ENCODE assay signal across 9 cellular contexts in genomic region chr1:160494620-160495019, GRCh38. TPM values are rescaled to one million over a fixed set of nuclear protein-coding genes. Genes with fewer than 3 reads are reported as not detected.
DNase-seq lines count a peak whose midpoint lies in the region; ATAC-seq, FAIRE-seq and TF ChIP-seq lines count a peak whose summit lies in the region.
"Had no signal": no experiment of that assay in that cellular context is flagged by ENCODE, and none has a peak within 500 bp of the region (broad histone marks: within the 10 kb centered on the region; RNA-seq: fewer than 3 reads in every experiment).

No MANE protein-coding gene starts in this region.

- H3K9me3 ChIP-seq in DND-41 (ENCODE audit: insufficient read depth, low read length, severe bottlenecking) (peaks cover 8% of the 10 kb centered on the region), Karpas-422 (ENCODE audit: low read length) (peaks cover 11% of the 10 kb centered on the region), GM12878 (replicated peaks; ENCODE audit: control insufficient read depth, insufficient read depth, low read length) (peaks cover 12% of the 10 kb centered on the region)

- ATAC-seq in DND-41 (ENCODE audit: insufficient read depth, low read depth) (no peak), GM12878 (no peak), HG02973 (IDR thresholded peaks at IDR 0.05; ENCODE audit: unreplicated experiment) (no peak), HG02623 (IDR thresholded peaks at IDR 0.05; ENCODE audit: unreplicated experiment) (no peak)
- ATAC-seq: right cardiac atrium had no signal

- H3K27me3 ChIP-seq in DND-41 (ENCODE audit: insufficient read depth, low read length, poor library complexity), result no peaks in the 10 kb centered on the region
- H3K27me3 ChIP-seq in Karpas-422 (ENCODE audit: low read length), result no peaks in the 10 kb centered on the region
- no peaks in the 10 kb centered on the region for H3K27me3 ChIP-seq in GM12878 (replicated peaks in 1 of 2; ENCODE audit: control insufficient read depth in 2 of 2, insufficient read depth in 2 of 2, low read length in 1 of 2)

- H3K79me2 ChIP-seq in DND-41 (ENCODE audit: insufficient read depth, low read length), result no peaks in the 10 kb centered on the region
- H3K79me2 ChIP-seq in Karpas-422 (ENCODE audit: low read length), result 0 out of 2 replicates have a peak, but pooled peaks cover under 1% of the 10 kb centered on the region
- no peaks in the 10 kb centered on the region; the same call in none of the 2 replicates for H3K79me2 ChIP-seq in GM12878 (ENCODE audit: control insufficient read depth, insufficient read depth, low read length)

- TF ChIP-seq RAD21 in GM12878 (IDR thresholded peaks at IDR 0.05; ENCODE audit: insufficient read depth, low read depth, low read length), result no peak

- H3K4me2 ChIP-seq in DND-41 (ENCODE audit: insufficient read depth, low read length) (no peak overlapping the region), Karpas-422 (ENCODE audit: low read depth, low read length, poor library complexity, severe bottlenecking) (no peak overlapping the region), GM12878 (ENCODE audit: control insufficient read depth, insufficient read depth) (no peak overlapping the region)

- H3K9me3 Mint-ChIP-seq in neural crest cell, result peaks cover 8% of the 10 kb centered on the region

- TF ChIP-seq CTCF in DND-41 (IDR thresholded peaks at IDR 0.05; ENCODE audit: borderline replicate concordance, extremely low read depth, low read length, poor library complexity, severe bottlenecking), result peak; percentile 53
- 0 out of 6 replicates have a peak, but pooled peaks of 2 of the 3 experiments have one; percentile 13 to 14 for TF ChIP-seq CTCF in GM12878 (IDR thresholded peaks at IDR 0.05 in 2 of 3, conservative IDR thresholded peaks at IDR 0.05 in 1 of 3; ENCODE audit: control insufficient read depth in 2 of 3, extremely low read depth in 1 of 3, insufficient read depth in 1 of 3, low read depth in 3 of 3, low read length in 3 of 3)
- TF ChIP-seq CTCF in neural crest cell (conservative IDR thresholded peaks at IDR 0.05), result peak; percentile 45

- H3K27ac ChIP-seq in DND-41 (ENCODE audit: low read length), result no peak overlapping the region
- H3K27ac ChIP-seq in Karpas-422 (ENCODE audit: low read length), result peak overlapping the region; percentile 29; the same call in 1 of the 2 replicates
- no peak overlapping the region for H3K27ac ChIP-seq in GM12878 (ENCODE audit: control insufficient read depth, insufficient read depth)

- no peak for TF ChIP-seq EP300 in GM12878 (IDR thresholded peaks at IDR 0.05; ENCODE audit: borderline replicate concordance in 1 of 2, control insufficient read depth in 1 of 2, low read depth in 2 of 2, low read length in 2 of 2)

- CTCF ChIA-PET in GM12878 (lab: Yijun Ruan, JAX), result no interaction called here

- no peaks in the 10 kb centered on the region for H3K4me1 ChIP-seq in DND-41 (ENCODE audit: insufficient read depth, low read length)
- peaks cover 44% of the 10 kb centered on the region for H3K4me1 ChIP-seq in Karpas-422 (ENCODE audit: low read length)
- peaks cover 3% of the 10 kb centered on the region for H3K4me1 ChIP-seq in GM12878 (ENCODE audit: control insufficient read depth, insufficient read depth, low read length)

- no peaks in the 10 kb centered on the region for H3K4me1 Mint-ChIP-seq in neural crest cell

- H3K4me3 Mint-ChIP-seq in neural crest cell, result no peak overlapping the region

- POLR2A ChIA-PET in GM12878 (lab: Charles Lee), result no interaction called here

- intact Hi-C loops in GM12878 (cut with micrococcal nuclease; ENCODE audit: unreplicated experiment), result no loop called here

- no peak overlapping the region for H3K9ac ChIP-seq in DND-41 (ENCODE audit: low read depth, low read length)
- H3K9ac ChIP-seq in Karpas-422 (ENCODE audit: low read length), result no peak overlapping the region
- H3K9ac ChIP-seq in GM12878 (ENCODE audit: control insufficient read depth, insufficient read depth, low read length), result no peak overlapping the region

- no peaks in the 10 kb centered on the region for H3K36me3 ChIP-seq in DND-41 (ENCODE audit: insufficient read depth, low read length)
- H3K36me3 ChIP-seq in Karpas-422 (ENCODE audit: insufficient read depth, low read length), result peaks cover 15% of the 10 kb centered on the region
- peaks cover 6 to 35% of the 10 kb centered on the region in 2 experiments for H3K36me3 ChIP-seq in GM12878 (ENCODE audit: control insufficient read depth in 2 of 2, insufficient read depth in 2 of 2, low read length in 1 of 2)

- peaks cover 4% of the 10 kb centered on the region for H3K36me3 Mint-ChIP-seq in neural crest cell (ENCODE audit: low read depth)

- no peak overlapping the region for H3K27ac Mint-ChIP-seq in neural crest cell (ENCODE audit: unreplicated experiment)

- no peaks in the 10 kb centered on the region for H3K9me2 ChIP-seq in Karpas-422 (replicated peaks; ENCODE audit: insufficient read depth, low read length)

- no peak for TF ChIP-seq POLR2A in GM12878 (IDR thresholded peaks at IDR 0.05; ENCODE audit: low read depth, low read length)

- no TSS peak for BruUV-seq in GM12878 (replicated peaks; lab: Mats Ljungman, UMichigan)

- WGBS in GM12878 (ENCODE audit: insufficient coverage, insufficient replicate concordance, low lambda C conversion rate, missing lambda C conversion rate), result 100% methylated on average over 3 of the region's 3 CpGs

- SMC1A ChIA-PET in GM12878 (lab: Charles Lee; ENCODE audit: uncharacterized antibody, unreplicated experiment), result no interaction called here

- RAD21 ChIA-PET in GM12878 (lab: Charles Lee; ENCODE audit: unreplicated experiment), result no interaction called here

- H3K27me3 Mint-ChIP-seq in neural crest cell (ENCODE audit: low read depth), result peaks cover 7% of the 10 kb centered on the region

- no peak for DNase-seq in DND-41
- DNase-seq in Karpas-422, result peak; percentile 64
- DNase-seq in GM12878 (ENCODE audit: low read depth, low spot score), result no peak
- no peak for DNase-seq in neural crest cell (ENCODE audit: low read depth, low spot score)
- DNase-seq in NCI-H524 treated with DMSO at 0.1 percent for 48 hours (lab: John Stamatoyannopoulos, UW), result no peak
- DNase-seq: NCI-H2227 treated with DMSO at 0.1 percent for 48 hours, right cardiac atrium had no signal

- H3K4me3 ChIP-seq in DND-41 (ENCODE audit: low read depth in 1 of 2, low read length in 2 of 2), result no peak overlapping the region
- no peak overlapping the region for H3K4me3 ChIP-seq in Karpas-422 (ENCODE audit: low read length)
- no peak overlapping the region for H3K4me3 ChIP-seq in GM12878

- H4K20me1 ChIP-seq in DND-41 (ENCODE audit: insufficient read depth, low read length) (no peaks in the 10 kb centered on the region), Karpas-422 (ENCODE audit: insufficient read depth, low read depth, low read length) (no peaks in the 10 kb centered on the region), GM12878 (ENCODE audit: control insufficient read depth, insufficient read depth) (no peaks in the 10 kb centered on the region)

- FAIRE-seq in GM12878 (lab: Jason Lieb, UNC), result no peak

- H2AFZ ChIP-seq in DND-41 (ENCODE audit: low read depth, low read length) (no peak overlapping the region), Karpas-422 (ENCODE audit: low read length) (no peak overlapping the region), GM12878 (ENCODE audit: control insufficient read depth, low read depth, low read length) (no peak overlapping the region)

- in situ Hi-C loops in GM12878 (cut with MboI), result no loop called here

TF ChIP-seq in GM12878, 131 proteins besides CTCF, POLR2A, EP300 and RAD21:
- TF ChIP-seq SP1 (IDR thresholded peaks at IDR 0.05; ENCODE audit: low read depth, low read length) (no peak), MTA2 (IDR thresholded peaks at IDR 0.05; ENCODE audit: low read depth) (no peak), JUNB (IDR thresholded peaks at IDR 0.05) (no peak), PKNOX1 (IDR thresholded peaks at IDR 0.05) (no peak), CHD2 (IDR thresholded peaks at IDR 0.05; ENCODE audit: borderline replicate concordance, low read depth, low read length) (no peak), SUZ12 (IDR thresholded peaks at IDR 0.05; ENCODE audit: unreplicated experiment) (no peak), HDAC6 (IDR thresholded peaks at IDR 0.05; ENCODE audit: unreplicated experiment) (no peak), TAF1 (IDR thresholded peaks at IDR 0.05; ENCODE audit: borderline replicate concordance, low read depth, low read length) (no peak)

RNA-seq across cellular contexts. Expression of gene SLAMF6, which starts 28.4 kb away (rescaled TPM):
- total RNA-seq in Karpas-422 (2014; rRNA removed; shearing (Covaris generic); ENCODE audit: low replicate concordance), result 19.3 and 66.0 TPM in 2 replicates
- total RNA-seq in GM12878 (2013; cell fraction: nucleolus; rRNA removed), result 145 and 152 TPM in 2 replicates
- total RNA-seq in GM12878 (2014; rRNA removed), result 44.1 and 52.5 TPM in 2 replicates
- 53.7 and 55.9 TPM in 2 replicates for total RNA-seq in GM12878 (2014; rRNA removed; fragmentation: Illumina TruSeq; extraction: Trizol)
- 30.4 and 30.8 TPM in 2 replicates for total RNA-seq in GM12878 (2021)
- polyA plus RNA-seq in GM12878 (2011; ENCODE audit: low read depth), result 20.9 TPM
- polyA plus RNA-seq in GM12878 (2011; rRNA removed), result 89.6 and 105 TPM in 2 replicates
- polyA plus RNA-seq in GM12878 (2011; cell fraction: cytosol; rRNA removed), result 54.6 and 63.9 TPM in 2 replicates
- polyA plus RNA-seq in GM12878 (2011; cell fraction: nucleus; rRNA removed), result 36.8 and 51.5 TPM in 2 replicates
- 30.7 and 68.4 TPM in 2 replicates for polyA plus RNA-seq in GM12878 (2012)
- 72.7 and 89.7 TPM in 2 replicates for polyA plus RNA-seq in GM12878 (2014; fragmentation: Illumina TruSeq; extraction: Trizol)
- 10 to 100 TPM; 20.5 to 27.1 TPM for polyA plus RNA-seq in GM12878 (2014; fragmentation: Nextera tagmentation; extraction: Ambion mirVana)
- polyA plus RNA-seq in GM12878 (2014; rRNA removed), result 32.1 and 42.5 TPM in 2 replicates
- 10 to 100 TPM; 24.3 to 28.3 TPM for polyA plus RNA-seq in GM12878 (2016; fragmentation: Nextera tagmentation; extraction: Ambion mirVana)
- polyA minus RNA-seq in GM12878 (2011; rRNA and poly(A)+ RNA removed), result 86.4 and 92.1 TPM in 2 replicates
- 19.6 and 22.6 TPM in 2 replicates for polyA minus RNA-seq in GM12878 (2011; cell fraction: cytosol; rRNA and poly(A)+ RNA removed)
- 19.1 and 23.9 TPM in 2 replicates for polyA minus RNA-seq in GM12878 (2011; cell fraction: nucleus; rRNA and poly(A)+ RNA removed)
- total RNA-seq in neural crest cell, result not detected in 2 replicates

Comparison
In these comparisons a context has a peak if more than half of its experiments do, and no peak if none do; other contexts are left out.
1. RNA of gene SLAMF6, which starts 28.4 kb away (total RNA-seq): 19.3 to 66.0 TPM in Karpas-422 and 30.4 to 152 TPM in GM12878; not detected in neural crest cell; every median in the first group is over 10 times any median in the second.
2. Peak in every context shown above with its lines, with median percentiles within 50 percentile points of each other: CTCF ChIP-seq.